ENCODE assay signal across 22 cellular contexts in genomic region chrX:39889704-39890103, GRCh38.
DNase-seq lines count a peak whose midpoint lies in the region; ATAC-seq and TF ChIP-seq lines count a peak whose summit lies in the region.
"Had no signal": no experiment of that assay in that cellular context is flagged by ENCODE, and none has a peak within 500 bp of the region (broad histone marks: within the 10 kb centered on the region; RNA-seq: fewer than 3 reads in every experiment).

No MANE protein-coding gene starts in this region.

- no peak overlapping the region for H3K4me3 Mint-ChIP-seq in activated naive CD8-positive, alpha-beta T cell treated with anti-CD3 and anti-CD28 coated beads for 36 hours
- H3K4me3 Mint-ChIP-seq in activated naive CD8-positive, alpha-beta T cell treated with anti-CD3 and anti-CD28 coated beads, Interleukin-2, amount 50 U/mL, for 24 hours: no peak overlapping the region
- H3K4me3 Mint-ChIP-seq: B cell; CD14-positive monocyte; CD4-positive, alpha-beta T cell; HFFc6 had no signal

- H3K27ac Mint-ChIP-seq in activated naive CD8-positive, alpha-beta T cell treated with anti-CD3 and anti-CD28 coated beads for 36 hours: peak overlapping the region; percentile 25
- H3K27ac Mint-ChIP-seq in activated naive CD8-positive, alpha-beta T cell treated with anti-CD3 and anti-CD28 coated beads, Interleukin-2, amount 50 U/mL, for 24 hours: no peak overlapping the region
- H3K27ac Mint-ChIP-seq: B cell; CD4-positive, alpha-beta T cell; HFFc6 had no signal

- peaks cover under 1% of the 10 kb centered on the region for H3K36me3 Mint-ChIP-seq in activated naive CD8-positive, alpha-beta T cell treated with anti-CD3 and anti-CD28 coated beads for 36 hours
- no peaks in the 10 kb centered on the region for H3K36me3 Mint-ChIP-seq in activated naive CD8-positive, alpha-beta T cell treated with anti-CD3 and anti-CD28 coated beads, Interleukin-2, amount 50 U/mL, for 24 hours (ENCODE audit: low read depth)
- H3K36me3 Mint-ChIP-seq: CD14-positive monocyte; CD8-positive, alpha-beta memory T cell had no signal

- no peaks in the 10 kb centered on the region for H3K27me3 ChIP-seq in right cardiac atrium (ENCODE audit: control insufficient read depth, insufficient read depth)
- H3K27me3 ChIP-seq: BLaER1 had no signal

- H3K27me3 Mint-ChIP-seq in activated naive CD8-positive, alpha-beta T cell treated with anti-CD3 and anti-CD28 coated beads for 36 hours: no peaks in the 10 kb centered on the region
- H3K27me3 Mint-ChIP-seq in activated naive CD8-positive, alpha-beta T cell treated with anti-CD3 and anti-CD28 coated beads, Interleukin-2, amount 50 U/mL, for 24 hours: peaks cover 7% of the 10 kb centered on the region
- H3K27me3 Mint-ChIP-seq: B cell; CD4-positive, alpha-beta T cell had no signal

- peak overlapping the region; percentile 84 for H3K27ac ChIP-seq in right cardiac atrium (ENCODE audit: low read length)
- H3K27ac ChIP-seq: 22Rv1, BLaER1 had no signal

- no peak overlapping the region for H3K4me3 ChIP-seq in right cardiac atrium (ENCODE audit: low read length)
- no peak overlapping the region for H3K4me3 ChIP-seq in fibroblast of villous mesenchyme (ENCODE audit: low read depth, low read length)
- H3K4me3 ChIP-seq: BLaER1, GM12878, HAP-1 had no signal

- peaks cover 25% of the 10 kb centered on the region for H3K4me1 Mint-ChIP-seq in activated naive CD8-positive, alpha-beta T cell treated with anti-CD3 and anti-CD28 coated beads for 36 hours
- H3K4me1 Mint-ChIP-seq in activated naive CD8-positive, alpha-beta T cell treated with anti-CD3 and anti-CD28 coated beads, Interleukin-2, amount 50 U/mL, for 24 hours: peaks cover 39% of the 10 kb centered on the region

- H3K4me1 ChIP-seq in right cardiac atrium (ENCODE audit: control insufficient read depth, insufficient read depth, low read length): peaks cover 4% of the 10 kb centered on the region
- H3K4me1 ChIP-seq: HAP-1 had no signal

- H3K9me3 Mint-ChIP-seq in activated naive CD8-positive, alpha-beta T cell treated with anti-CD3 and anti-CD28 coated beads for 36 hours: peaks cover under 1% of the 10 kb centered on the region
- no peaks in the 10 kb centered on the region for H3K9me3 Mint-ChIP-seq in activated naive CD8-positive, alpha-beta T cell treated with anti-CD3 and anti-CD28 coated beads, Interleukin-2, amount 50 U/mL, for 24 hours
- H3K9me3 Mint-ChIP-seq: CD4-positive, alpha-beta T cell; CD8-positive, alpha-beta memory T cell; HFFc6 had no signal

- WGBS in right cardiac atrium: 100% methylated on average over 1 of the region's 1 CpG

- no peak for ATAC-seq in activated naive CD8-positive, alpha-beta T cell treated with anti-CD3 and anti-CD28 coated beads, Interleukin-2, amount 50 U/mL, for 24 hours
- ATAC-seq in right cardiac atrium: no peak
- no peak for ATAC-seq in left ventricle myocardium superior
- ATAC-seq in GM19324 (IDR thresholded peaks at IDR 0.05; ENCODE audit: low FRiP score, unreplicated experiment): no peak
- ATAC-seq: GM12878 had no signal

- no peak for DNase-seq in activated naive CD8-positive, alpha-beta T cell treated with anti-CD3 and anti-CD28 coated beads for 36 hours
- DNase-seq in activated naive CD8-positive, alpha-beta T cell treated with anti-CD3 and anti-CD28 coated beads, Interleukin-2, amount 50 U/mL, for 24 hours: no peak
- DNase-seq in right cardiac atrium (no peak), left ventricle myocardium superior (no peak), fibroblast of villous mesenchyme (ENCODE audit: low read depth) (peak; percentile 50), NCI-H2171 (lab: John Stamatoyannopoulos, UW) (no peak)
- DNase-seq in stimulated activated CD4-positive, alpha-beta T cell treated with anti-CD3 and anti-CD28 coated beads, Interleukin-12 subunit alpha, Interleukin-12 subunit beta, amount 100 ng/mL, for 4 hours: no peak
- DNase-seq: CD4-positive, alpha-beta T cell; CD8-positive, alpha-beta memory T cell; DMS 273 treated with DMSO at 0.1 percent for 48 hours; DMS79; EL; GDM1; GOT3; HFFc6 had no signal

- no peaks in the 10 kb centered on the region for H3K9me3 ChIP-seq in right cardiac atrium (ENCODE audit: control insufficient read depth, low read length)
- H3K9me3 ChIP-seq: HAP-1 had no signal

- intact Hi-C loops in right cardiac atrium (cut with DNase I): no loop called here
- intact Hi-C loops in left ventricle myocardium superior (cut with micrococcal nuclease): no loop called here

- no peak for TF ChIP-seq CTCF in fibroblast of villous mesenchyme (IDR thresholded peaks at IDR 0.05; ENCODE audit: insufficient read depth, low read depth, low read length)
